ENCODE assay signal across 24 cellular contexts in the genomic region with DNA sequence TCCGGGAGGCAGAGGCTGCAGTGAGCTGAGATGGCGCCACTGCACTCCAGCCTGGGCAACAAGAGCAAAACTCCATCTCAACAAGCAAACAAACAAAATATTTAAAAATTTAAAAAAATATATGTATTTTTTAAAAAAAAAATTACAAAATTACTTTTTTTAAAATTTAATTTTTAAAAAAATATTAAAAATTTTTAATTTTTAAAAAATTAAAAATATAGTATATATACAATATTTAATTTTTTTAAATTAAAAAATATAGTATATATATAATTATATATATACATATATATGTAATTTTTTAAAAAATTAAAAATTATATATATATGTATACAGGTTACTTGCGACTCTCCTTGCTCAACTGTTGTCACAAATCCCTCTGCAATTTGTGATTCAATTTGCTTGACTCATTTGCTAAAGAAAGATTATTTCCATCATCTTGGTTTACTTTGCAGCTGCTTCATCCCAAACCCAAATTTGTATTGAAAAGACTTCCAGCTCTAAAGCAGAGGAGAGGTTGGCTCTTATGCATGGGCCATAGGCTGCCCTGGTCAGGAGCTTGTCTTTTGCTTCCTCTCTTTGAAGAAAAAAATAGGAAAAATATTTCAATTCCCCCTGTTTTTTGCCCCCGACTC.
"Had no signal": no experiment of that assay in that cellular context is flagged by ENCODE, and none has a peak within 500 bp of the region (broad histone marks: within the 10 kb centered on the region; RNA-seq: fewer than 3 reads in every experiment).

No MANE protein-coding gene starts in this region.

- H3K4me1 Mint-ChIP-seq: activated naive CD8-positive, alpha-beta T cell treated with anti-CD3 and anti-CD28 coated beads, Interleukin-2, amount 10 ng/mL, durations not matched to agents 7 days and 5 days; T-helper 17 cell had no signal

- H3K27ac ChIP-seq: adrenal gland, VCaP had no signal

- H3K4me3 Mint-ChIP-seq: activated CD8-positive, alpha-beta T cell treated with anti-CD3 and anti-CD28 coated beads, Interleukin-2, amount 10 ng/mL, durations not matched to agents 7 days and 5 days; activated naive CD8-positive, alpha-beta T cell treated with anti-CD3 and anti-CD28 coated beads, Interleukin-2, amount 10 ng/mL, durations not matched to agents 7 days and 5 days; T-helper 17 cell had no signal

- H3K9me3 ChIP-seq: adrenal gland had no signal

- H3K36me3 Mint-ChIP-seq: activated naive CD8-positive, alpha-beta T cell treated with anti-CD3 and anti-CD28 coated beads, Interleukin-2, amount 10 ng/mL, durations not matched to agents 7 days and 5 days had no signal

- H3K4me1 ChIP-seq: adrenal gland had no signal

- DNase-seq: activated CD4-positive, alpha-beta T cell treated with anti-CD3 and anti-CD28 coated beads for 48 hours; activated CD4-positive, alpha-beta T cell treated with anti-CD3 and anti-CD28 coated beads, Interleukin-2, amount 50 U/mL, for 4 hours; activated CD8-positive, alpha-beta memory T cell treated with anti-CD3 and anti-CD28 coated beads, Interleukin-2, amount 50 U/mL, for 48 hours; activated CD8-positive, alpha-beta T cell treated with anti-CD3 and anti-CD28 coated beads, Interleukin-2, amount 10 ng/mL, durations not matched to agents 7 days and 5 days; activated naive CD4-positive, alpha-beta T cell treated with anti-CD3 and anti-CD28 coated beads, Interleukin-2, amount 50 U/mL, for 16 hours; activated naive CD8-positive, alpha-beta T cell treated with anti-CD3 and anti-CD28 coated beads, Interleukin-2, amount 10 ng/mL, durations not matched to agents 7 days and 5 days; activated T-cell treated with anti-CD3 and anti-CD28 coated beads, Interleukin-2, amount 50 U/mL, for 1 hour; adrenal gland; anterior cingulate cortex; IMR-90; Kasumi-1; KBM-7; NCI-H1048; NCI-H1417; NCI-H1694; NCI-H2029; NCI-H2107; NCI-H510A treated with DMSO at 0.1 percent for 48 hours; NCI-H69; PC-3; SHP77 treated with DMSO at 0.1 percent for 48 hours; T-helper 17 cell; T-helper 9 cell had no signal

- H3K27ac Mint-ChIP-seq: activated CD8-positive, alpha-beta T cell treated with anti-CD3 and anti-CD28 coated beads, Interleukin-2, amount 10 ng/mL, durations not matched to agents 7 days and 5 days; activated naive CD8-positive, alpha-beta T cell treated with anti-CD3 and anti-CD28 coated beads, Interleukin-2, amount 10 ng/mL, durations not matched to agents 7 days and 5 days; T-helper 17 cell had no signal

- H3K36me3 ChIP-seq: adrenal gland had no signal

- ATAC-seq: activated CD8-positive, alpha-beta T cell treated with anti-CD3 and anti-CD28 coated beads, Interleukin-2, amount 10 ng/mL, durations not matched to agents 7 days and 5 days; PC-3; T-helper 17 cell had no signal

- H3K27me3 Mint-ChIP-seq: activated naive CD8-positive, alpha-beta T cell treated with anti-CD3 and anti-CD28 coated beads, Interleukin-2, amount 10 ng/mL, durations not matched to agents 7 days and 5 days had no signal

- H3K4me3 ChIP-seq: adrenal gland had no signal
